21 cellular contexts compared by ENCODE assay signal in the genomic region with DNA sequence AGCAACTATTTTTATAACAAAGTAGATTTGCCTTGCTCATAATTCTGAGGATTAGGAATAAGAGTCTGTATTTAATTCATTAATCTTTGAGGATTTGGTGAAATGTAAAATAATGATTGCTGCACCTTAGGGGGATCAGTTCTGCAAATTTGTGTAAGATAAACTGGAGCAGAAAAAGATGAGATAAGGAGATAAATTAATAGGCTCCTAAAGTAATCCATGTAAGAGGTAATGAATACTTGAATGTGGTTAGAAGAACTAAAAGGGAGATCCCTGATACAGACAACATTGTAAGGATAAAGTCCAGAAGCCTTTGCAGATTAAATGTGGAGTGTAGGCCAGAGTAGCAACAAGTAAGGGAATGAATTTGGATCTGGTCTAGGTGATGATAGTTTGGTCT. TPM values are rescaled to one million over a fixed set of nuclear protein-coding genes. Genes with fewer than 3 reads are reported as not detected.
DNase-seq lines count a peak whose midpoint lies in the region; ATAC-seq and TF ChIP-seq lines count a peak whose summit lies in the region.
"Had no signal": no experiment of that assay in that cellular context is flagged by ENCODE, and none has a peak within 500 bp of the region (broad histone marks: within the 10 kb centered on the region; RNA-seq: fewer than 3 reads in every experiment).

No MANE protein-coding gene starts in this region.

- peaks cover 6% of the 10 kb centered on the region for H3F3A ChIP-seq in SK-N-SH (replicated peaks; ENCODE audit: insufficient read depth)

- TF ChIP-seq EP300 in SK-N-SH (IDR thresholded peaks at IDR 0.05; ENCODE audit: borderline replicate concordance in 1 of 2, low read depth in 1 of 2, low read length in 1 of 2) = no peak

- no peak for TF ChIP-seq RAD21 in SK-N-SH (IDR thresholded peaks at IDR 0.05; ENCODE audit: low read length)

- CTCF ChIA-PET in SK-N-SH (lab: Yijun Ruan, JAX) = interaction anchor here (0.8 to 2.4 kb wide), 2 partner anchors 14 to 37 kb away, joined by 3 to 9 read pairs; no protein-coding TSS in a partner anchor

- no peaks in the 10 kb centered on the region for H3K79me2 ChIP-seq in SK-N-SH (ENCODE audit: insufficient read depth)

- H3K4me3 ChIP-seq in SK-N-SH (ENCODE audit: low read depth in 2 of 2, low read length in 1 of 2) (no peak overlapping the region), psoas muscle (no peak overlapping the region)
- H3K4me3 ChIP-seq: BLaER1, GM12878, GM23248 had no signal

- H3K9me3 ChIP-seq in SK-N-SH = no peaks in the 10 kb centered on the region
- H3K9me3 ChIP-seq in T-helper 17 cell (ENCODE audit: control insufficient read depth, low read length, poor library complexity, severe bottlenecking) = no peaks in the 10 kb centered on the region
- H3K9me3 ChIP-seq in psoas muscle = no peaks in the 10 kb centered on the region
- H3K9me3 ChIP-seq: BLaER1, Caco-2 had no signal

- H3K27ac Mint-ChIP-seq in T-helper 17 cell = peak overlapping the region; percentile 56
- H3K27ac Mint-ChIP-seq: B cell; CD8-positive, alpha-beta T cell had no signal

- POLR2A ChIA-PET in SK-N-SH (lab: Yijun Ruan, JAX) = no interaction called here

- 0 out of 2 replicates have a peak, but pooled peaks cover 4% of the 10 kb centered on the region for H3K9me2 ChIP-seq in SK-N-SH

- H4K20me1 ChIP-seq in SK-N-SH (ENCODE audit: insufficient read depth) = no peaks in the 10 kb centered on the region
- H4K20me1 ChIP-seq: BLaER1 had no signal

- H3K27ac ChIP-seq in SK-N-SH (ENCODE audit: low read depth in 2 of 2, low read length in 1 of 2) (peak overlapping the region in 1 of 2 experiments; percentile 69; a peak in 2 of 4 replicates), psoas muscle (no peak overlapping the region)
- H3K27ac ChIP-seq: 22Rv1, BLaER1, C4-2B, GM23248 had no signal

- H3K27me3 ChIP-seq in SK-N-SH (ENCODE audit: insufficient read depth) (no peaks in the 10 kb centered on the region), psoas muscle (ENCODE audit: insufficient read depth in 3 of 3, low read length in 2 of 3) (no peaks in the 10 kb centered on the region)
- H3K27me3 ChIP-seq: BLaER1 had no signal

- H3K4me1 ChIP-seq in SK-N-SH (ENCODE audit: control insufficient read depth in 1 of 2, insufficient read depth in 2 of 2, low read depth in 1 of 2, low read length in 1 of 2) (peaks cover 0 to 16% of the 10 kb centered on the region in 2 experiments; a peak in 2 of 4 replicates), psoas muscle (peaks cover 5% of the 10 kb centered on the region)
- H3K4me1 ChIP-seq: BLaER1, Caco-2 had no signal

- H2AFZ ChIP-seq in SK-N-SH (ENCODE audit: low read depth) = no peak overlapping the region
- H2AFZ ChIP-seq: GM23248 had no signal

- intact Hi-C loops in psoas muscle (cut with DNase I) = no loop called here

- H3K4me3 Mint-ChIP-seq in T-helper 17 cell = no peak overlapping the region
- H3K4me3 Mint-ChIP-seq: B cell; CD4-positive, CD25-positive, alpha-beta regulatory T cell; CD8-positive, alpha-beta T cell had no signal

- TF ChIP-seq CTCF in SK-N-SH (IDR thresholded peaks at IDR 0.05) (no peak), psoas muscle (IDR thresholded peaks at IDR 0.05) (no peak)

- H3K4me2 ChIP-seq in SK-N-SH = no peak overlapping the region
- H3K4me2 ChIP-seq: BLaER1 had no signal

- H3K36me3 Mint-ChIP-seq in T-helper 17 cell (ENCODE audit: low read depth) = peaks cover 12% of the 10 kb centered on the region

- H3K36me3 ChIP-seq in SK-N-SH (replicated peaks in 1 of 2; ENCODE audit: control insufficient read depth in 1 of 2, insufficient read depth in 2 of 2, low read length in 1 of 2) = peaks cover 6 to 53% of the 10 kb centered on the region in 2 experiments
- H3K36me3 ChIP-seq in psoas muscle (ENCODE audit: insufficient read depth in 1 of 2, low read depth in 1 of 2) = peaks cover 0 to 47% of the 10 kb centered on the region in 2 donors

- DNase-seq in SK-N-SH (no peak), NCI-H82 (lab: John Stamatoyannopoulos, UW) (peak; percentile 69), T-helper 17 cell (no peak), psoas muscle (no peak)
- DNase-seq: Caco-2; CD4-positive, CD25-positive, alpha-beta regulatory T cell; CD8-positive, alpha-beta T cell; DMS 273 treated with DMSO at 0.1 percent for 48 hours; DMS79; EL; GDM1; GM23248; H7; HCEC 1CT had no signal

- H3K9ac ChIP-seq in SK-N-SH = no peak overlapping the region
- H3K9ac ChIP-seq: BLaER1, GM23248 had no signal

- H3K27me3 Mint-ChIP-seq in T-helper 17 cell = no peaks in the 10 kb centered on the region
- H3K27me3 Mint-ChIP-seq: B cell; CD4-positive, CD25-positive, alpha-beta regulatory T cell had no signal

- peaks cover 7% of the 10 kb centered on the region for H3K4me1 Mint-ChIP-seq in T-helper 17 cell
- H3K4me1 Mint-ChIP-seq: B cell had no signal

- ATAC-seq in SK-N-SH treated with all-trans-retinoic acid at 6 μM for 48 hours (no peak), T-helper 17 cell (no peak), psoas muscle (no peak), GM19351 (IDR thresholded peaks at IDR 0.05; ENCODE audit: unreplicated experiment) (no peak)
- ATAC-seq: CD8-positive, alpha-beta T cell; GM12878 had no signal

TF ChIP-seq in SK-N-SH, 30 proteins besides CTCF, POLR2A, EP300 and RAD21:
- TF ChIP-seq, protein P1, sequence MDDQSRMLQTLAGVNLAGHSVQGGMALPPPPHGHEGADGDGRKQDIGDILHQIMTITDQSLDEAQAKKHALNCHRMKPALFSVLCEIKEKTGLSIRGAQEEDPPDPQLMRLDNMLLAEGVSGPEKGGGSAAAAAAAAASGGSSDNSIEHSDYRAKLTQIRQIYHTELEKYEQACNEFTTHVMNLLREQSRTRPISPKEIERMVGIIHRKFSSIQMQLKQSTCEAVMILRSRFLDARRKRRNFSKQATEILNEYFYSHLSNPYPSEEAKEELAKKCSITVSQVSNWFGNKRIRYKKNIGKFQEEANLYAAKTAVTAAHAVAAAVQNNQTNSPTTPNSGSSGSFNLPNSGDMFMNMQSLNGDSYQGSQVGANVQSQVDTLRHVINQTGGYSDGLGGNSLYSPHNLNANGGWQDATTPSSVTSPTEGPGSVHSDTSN (IDR thresholded peaks at IDR 0.05) = no peak
- TF ChIP-seq CHD2 (IDR thresholded peaks at IDR 0.05; ENCODE audit: low read length, partially characterized antibody) (peak; percentile 25), GATA2 (CRISPR knock-in tag; IDR thresholded peaks at IDR 0.05) (peak; percentile 61), RCOR1 (IDR thresholded peaks at IDR 0.05; ENCODE audit: low read length) (0 out of 2 replicates have a peak, but pooled peaks have one; percentile 35)

TF ChIP-seq in SK-N-SH treated with all-trans-retinoic acid at 6 μM for 48 hours, 23 proteins besides CTCF, POLR2A, EP300 and RAD21 (continues in another document):
- TF ChIP-seq, protein P2, sequence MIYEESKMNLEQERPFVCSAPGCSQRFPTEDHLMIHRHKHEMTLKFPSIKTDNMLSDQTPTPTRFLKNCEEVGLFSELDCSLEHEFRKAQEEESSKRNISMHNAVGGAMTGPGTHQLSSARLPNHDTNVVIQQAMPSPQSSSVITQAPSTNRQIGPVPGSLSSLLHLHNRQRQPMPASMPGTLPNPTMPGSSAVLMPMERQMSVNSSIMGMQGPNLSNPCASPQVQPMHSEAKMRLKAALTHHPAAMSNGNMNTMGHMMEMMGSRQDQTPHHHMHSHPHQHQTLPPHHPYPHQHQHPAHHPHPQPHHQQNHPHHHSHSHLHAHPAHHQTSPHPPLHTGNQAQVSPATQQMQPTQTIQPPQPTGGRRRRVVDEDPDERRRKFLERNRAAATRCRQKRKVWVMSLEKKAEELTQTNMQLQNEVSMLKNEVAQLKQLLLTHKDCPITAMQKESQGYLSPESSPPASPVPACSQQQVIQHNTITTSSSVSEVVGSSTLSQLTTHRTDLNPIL (CRISPR knock-in tag; IDR thresholded peaks at IDR 0.05; ENCODE audit: low read depth) = no peak
- TF ChIP-seq ZNF565 (CRISPR knock-in tag; conservative IDR thresholded peaks at IDR 0.05; ENCODE audit: low read depth) (no peak), TOX (CRISPR knock-in tag; IDR thresholded peaks at IDR 0.05; ENCODE audit: borderline replicate concordance) (no peak), BACH2 (CRISPR knock-in tag; IDR thresholded peaks at IDR 0.05; ENCODE audit: borderline replicate concordance) (no peak), ZC3H10 (CRISPR knock-in tag; IDR thresholded peaks at IDR 0.05) (no peak), TCF4 (CRISPR knock-in tag; IDR thresholded peaks at IDR 0.05; ENCODE audit: borderline replicate concordance) (no peak), ZFP30 (CRISPR knock-in tag; IDR thresholded peaks at IDR 0.05) (no peak)
- TF ChIP-seq, protein P3, sequence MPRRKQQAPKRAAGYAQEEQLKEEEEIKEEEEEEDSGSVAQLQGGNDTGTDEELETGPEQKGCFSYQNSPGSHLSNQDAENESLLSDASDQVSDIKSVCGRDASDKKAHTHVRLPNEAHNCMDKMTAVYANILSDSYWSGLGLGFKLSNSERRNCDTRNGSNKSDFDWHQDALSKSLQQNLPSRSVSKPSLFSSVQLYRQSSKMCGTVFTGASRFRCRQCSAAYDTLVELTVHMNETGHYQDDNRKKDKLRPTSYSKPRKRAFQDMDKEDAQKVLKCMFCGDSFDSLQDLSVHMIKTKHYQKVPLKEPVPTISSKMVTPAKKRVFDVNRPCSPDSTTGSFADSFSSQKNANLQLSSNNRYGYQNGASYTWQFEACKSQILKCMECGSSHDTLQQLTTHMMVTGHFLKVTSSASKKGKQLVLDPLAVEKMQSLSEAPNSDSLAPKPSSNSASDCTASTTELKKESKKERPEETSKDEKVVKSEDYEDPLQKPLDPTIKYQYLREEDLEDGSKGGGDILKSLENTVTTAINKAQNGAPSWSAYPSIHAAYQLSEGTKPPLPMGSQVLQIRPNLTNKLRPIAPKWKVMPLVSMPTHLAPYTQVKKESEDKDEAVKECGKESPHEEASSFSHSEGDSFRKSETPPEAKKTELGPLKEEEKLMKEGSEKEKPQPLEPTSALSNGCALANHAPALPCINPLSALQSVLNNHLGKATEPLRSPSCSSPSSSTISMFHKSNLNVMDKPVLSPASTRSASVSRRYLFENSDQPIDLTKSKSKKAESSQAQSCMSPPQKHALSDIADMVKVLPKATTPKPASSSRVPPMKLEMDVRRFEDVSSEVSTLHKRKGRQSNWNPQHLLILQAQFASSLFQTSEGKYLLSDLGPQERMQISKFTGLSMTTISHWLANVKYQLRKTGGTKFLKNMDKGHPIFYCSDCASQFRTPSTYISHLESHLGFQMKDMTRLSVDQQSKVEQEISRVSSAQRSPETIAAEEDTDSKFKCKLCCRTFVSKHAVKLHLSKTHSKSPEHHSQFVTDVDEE (CRISPR knock-in tag; IDR thresholded peaks at IDR 0.05) = no peak

RNA-seq across cellular contexts. Expression of a gene that starts 45.6 kb away (rescaled TPM):
- polyA plus RNA-seq in SK-N-SH (2012; rRNA removed) = 14.8 and 19.1 TPM in 2 replicates
- 18.9 and 22.0 TPM in 2 replicates for polyA plus RNA-seq in SK-N-SH (2012; cell fraction: cytosol; rRNA removed)
- 11.6 and 17.0 TPM in 2 replicates for polyA plus RNA-seq in SK-N-SH (2012; cell fraction: nucleus; rRNA removed)
- total RNA-seq in T-helper 17 cell = 10 to 100 TPM; 16.0 to 20.8 TPM
- 100 to 1,000 TPM in 3 of 4 donors, 10 to 100 TPM in 1; 99.4 to 189 (median 101) TPM for total RNA-seq in psoas muscle
- polyA plus RNA-seq in psoas muscle = 100 to 1,000 TPM in 1 of 3 donors, 10 to 100 TPM in 2; 64.6 to 153 (median 93.5) TPM

RNA-seq across cellular contexts. Expression of a gene that starts 45.9 kb away (rescaled TPM):
- 21.3 and 22.5 TPM in 2 replicates for polyA plus RNA-seq in SK-N-SH (2012; rRNA removed)
- polyA plus RNA-seq in SK-N-SH (2012; cell fraction: cytosol; rRNA removed) = 26.6 and 39.0 TPM in 2 replicates
- polyA plus RNA-seq in SK-N-SH (2012; cell fraction: nucleus; rRNA removed) = 13.7 and 26.9 TPM in 2 replicates
- total RNA-seq in T-helper 17 cell = 1 to 10 TPM; 6.4 to 8.4 TPM
- 10 to 100 TPM; 24.1 to 42.5 (median 39.9) TPM for total RNA-seq in psoas muscle
- 10 to 100 TPM; 27.0 to 47.2 (median 40.9) TPM for polyA plus RNA-seq in psoas muscle

Comparison
In these comparisons a context has a peak if more than half of its experiments do, and no peak if none do; other contexts are left out.
1. RNA of a gene that starts 45.6 kb away (total RNA-seq): 99.4 to 189 TPM in psoas muscle; 16.0 to 20.8 TPM in T-helper 17 cell; every median in the first group is over 4 times any median in the second.